ENCODE assay signal across 8 cellular contexts in genomic region chr12:41190360-41190759, GRCh38. TPM values are rescaled to one million over a fixed set of nuclear protein-coding genes. Genes with fewer than 3 reads are reported as not detected.
DNase-seq lines count a peak whose midpoint lies in the region; ATAC-seq and TF ChIP-seq lines count a peak whose summit lies in the region.

No MANE protein-coding gene starts in this region.

- H3K27me3 ChIP-seq in esophagus muscularis mucosa (peaks cover 0 to 7% (median 0%) of the 10 kb centered on the region in 4 donors), prostate gland (replicated peaks; ENCODE audit: insufficient read depth) (no peaks in the 10 kb centered on the region), body of pancreas (peaks cover 0 to 18% of the 10 kb centered on the region in 2 donors)

- 13% methylated on average over 4 of the region's 4 CpGs for WGBS in esophagus muscularis mucosa
- WGBS in prostate gland, result 16% methylated on average over 4 of the region's 4 CpGs
- 6 to 7% methylated on average over 4 of the region's 4 CpGs for WGBS in body of pancreas, 2 donors

- H3K36me3 ChIP-seq in esophagus muscularis mucosa (no peaks in the 10 kb centered on the region), prostate gland (no peaks in the 10 kb centered on the region), body of pancreas (replicated peaks in 1 of 2; ENCODE audit: insufficient read depth in 1 of 2, low read depth in 2 of 2) (no peaks in the 10 kb centered on the region)

- peak; percentile 30 for TF ChIP-seq CTCF in GM12872 (IDR thresholded peaks at IDR 0.05; ENCODE audit: insufficient read depth, low read depth, low read length)
- peak; percentile 58 to 72 (median 69) for TF ChIP-seq CTCF in esophagus muscularis mucosa (IDR thresholded peaks at IDR 0.05)
- TF ChIP-seq CTCF in prostate gland (IDR thresholded peaks at IDR 0.05), result peak in 2 of 4 experiments; percentile 15 to 28
- TF ChIP-seq CTCF in body of pancreas (IDR thresholded peaks at IDR 0.05), result peak in 2 of 7 experiments; percentile 11 to 15

- H3K4me1 ChIP-seq in esophagus muscularis mucosa, result peaks cover 5 to 69% (median 56%) of the 10 kb centered on the region in 4 donors
- H3K4me1 ChIP-seq in prostate gland (replicated peaks), result no peaks in the 10 kb centered on the region
- H3K4me1 ChIP-seq in body of pancreas, result peaks cover 15% of the 10 kb centered on the region

- H3K4me3 ChIP-seq in esophagus muscularis mucosa, result peak overlapping the region; percentile 67 to 78 (median 73)
- H3K4me3 ChIP-seq in prostate gland, result peak overlapping the region; percentile 27 to 38
- no peak overlapping the region for H3K4me3 ChIP-seq in body of pancreas

- ATAC-seq in body of pancreas (no peak), HG03045 (IDR thresholded peaks at IDR 0.05; ENCODE audit: unreplicated experiment) (no peak)

- intact Hi-C loops in esophagus muscularis mucosa (cut with DNase I) (no loop called here), prostate gland (cut with DNase I) (loop anchor here (5.0 to 10.0 kb wide), 2 partner anchors 243 to 464 kb away; no protein-coding TSS in a partner anchor), body of pancreas (cut with DNase I) (no loop called here)

- H3K27ac ChIP-seq in esophagus muscularis mucosa (replicated peaks in 1 of 4) (peak overlapping the region; percentile 88 to 92 (median 91)), prostate gland (peak overlapping the region; percentile 68 to 71), body of pancreas (no peak overlapping the region)

- DNase-seq in NCI-H526 treated with DMSO at 0.1 percent for 48 hours (lab: John Stamatoyannopoulos, UW) (peak; percentile 7), esophagus muscularis mucosa (ENCODE audit: extremely low spot score) (no peak), prostate gland (ENCODE audit: low spot score) (no peak), body of pancreas (no peak), GM19240 (ENCODE audit: insufficient read length, low spot score) (no peak), MV-4-11 (lab: John Stamatoyannopoulos, UW) (no peak)

- TF ChIP-seq EP300 in esophagus muscularis mucosa (IDR thresholded peaks at IDR 0.05), result no peak

- H3K9me3 ChIP-seq in esophagus muscularis mucosa (no peaks in the 10 kb centered on the region), prostate gland (no peaks in the 10 kb centered on the region), body of pancreas (no peaks in the 10 kb centered on the region)

- TF ChIP-seq POLR2A in esophagus muscularis mucosa (IDR thresholded peaks at IDR 0.05; ENCODE audit: low read depth) (no peak), prostate gland (IDR thresholded peaks at IDR 0.05) (no peak), body of pancreas (IDR thresholded peaks at IDR 0.05) (no peak)

RNA-seq across cellular contexts. Expression of gene PDZRN4, which starts 2.2 kb away (rescaled TPM):
- total RNA-seq in esophagus muscularis mucosa (10 to 100 TPM; 43.9 to 75.2 (median 50.6) TPM), prostate gland (10 to 100 TPM in 1 of 2 donors, 1 to 10 TPM in 1; 6.5 to 21.1 TPM), body of pancreas (under 1 TPM; 0.52 to 0.99 TPM)

Comparison
In these comparisons a context has a peak if more than half of its experiments do, and no peak if none do; other contexts are left out.
1. H3K27ac ChIP-seq: peak in esophagus muscularis mucosa (4 of 4) and prostate gland (2 of 2); none in body of pancreas (0 of 4).
2. H3K4me3 ChIP-seq: peak in esophagus muscularis mucosa (4 of 4) and prostate gland (2 of 2); none in body of pancreas (0 of 2).